ENCODE assay signal across 16 cellular contexts in genomic region chr4:128381748-128382559, GRCh38.
DNase-seq lines count a peak whose midpoint lies in the region; ATAC-seq and TF ChIP-seq lines count a peak whose summit lies in the region.
"Had no signal": no experiment of that assay in that cellular context is flagged by ENCODE, and none has a peak within 500 bp of the region (broad histone marks: within the 10 kb centered on the region; RNA-seq: fewer than 3 reads in every experiment).

No MANE protein-coding gene starts in this region.

- peak; percentile 59 for DNase-seq in A172 (ENCODE audit: low spot score)
- DNase-seq in NCI-H526 treated with DMSO at 0.1 percent for 48 hours (lab: John Stamatoyannopoulos, UW), result peak; percentile 70
- DNase-seq in mesothelial cell of epicardium (ENCODE audit: low spot score in 2 of 2, unreplicated experiment in 2 of 2), result no peak
- no peak for DNase-seq in SHP77 treated with DMSO at 0.1 percent for 48 hours (lab: John Stamatoyannopoulos, UW)
- no peak for DNase-seq in iPS-NIHi7 (ENCODE audit: extremely low spot score)
- DNase-seq: 8988T, H7, KBM-7, NCI-H1694 treated with DMSO at 0.1 percent for 48 hours, NCI-H774, OCI-M1, Right ventricle myocardium superior had no signal

- H3K36me3 Mint-ChIP-seq in mesothelial cell of epicardium, result peaks cover 5% of the 10 kb centered on the region

- H3K27ac Mint-ChIP-seq in mesothelial cell of epicardium, result peak overlapping the region; percentile 50
- H3K27ac Mint-ChIP-seq: B cell had no signal

- peaks cover 8% of the 10 kb centered on the region for H3K9me3 Mint-ChIP-seq in mesothelial cell of epicardium

- ATAC-seq in esophagus mucosa, result peak; percentile 58
- ATAC-seq in HG02588 (IDR thresholded peaks at IDR 0.05; ENCODE audit: unreplicated experiment), result no peak
- ATAC-seq in HG02642 (IDR thresholded peaks at IDR 0.05; ENCODE audit: poor library complexity, unreplicated experiment), result no peak

- no peak for TF ChIP-seq CTCF in mesothelial cell of epicardium (IDR thresholded peaks at IDR 0.05; ENCODE audit: unreplicated experiment)

- H3K4me3 Mint-ChIP-seq in mesothelial cell of epicardium, result no peak overlapping the region
- H3K4me3 Mint-ChIP-seq: B cell had no signal

- peaks cover 40% of the 10 kb centered on the region for H3K4me1 Mint-ChIP-seq in mesothelial cell of epicardium
- H3K4me1 Mint-ChIP-seq: B cell had no signal

- peaks cover 13% of the 10 kb centered on the region for H3K27me3 Mint-ChIP-seq in mesothelial cell of epicardium (ENCODE audit: low read depth)
- H3K27me3 Mint-ChIP-seq: B cell had no signal

Comparison
In these comparisons a context has a peak if more than half of its experiments do, and no peak if none do; other contexts are left out.
1. DNase-seq: peak in A172 (single experiment) and NCI-H526 treated with DMSO at 0.1 percent for 48 hours (single experiment); none in mesothelial cell of epicardium (0 of 2), SHP77 treated with DMSO at 0.1 percent for 48 hours (single experiment) and iPS-NIHi7 (single experiment).